Comparison of ENCODE assay signal across 1 cellular context in the genomic region with DNA sequence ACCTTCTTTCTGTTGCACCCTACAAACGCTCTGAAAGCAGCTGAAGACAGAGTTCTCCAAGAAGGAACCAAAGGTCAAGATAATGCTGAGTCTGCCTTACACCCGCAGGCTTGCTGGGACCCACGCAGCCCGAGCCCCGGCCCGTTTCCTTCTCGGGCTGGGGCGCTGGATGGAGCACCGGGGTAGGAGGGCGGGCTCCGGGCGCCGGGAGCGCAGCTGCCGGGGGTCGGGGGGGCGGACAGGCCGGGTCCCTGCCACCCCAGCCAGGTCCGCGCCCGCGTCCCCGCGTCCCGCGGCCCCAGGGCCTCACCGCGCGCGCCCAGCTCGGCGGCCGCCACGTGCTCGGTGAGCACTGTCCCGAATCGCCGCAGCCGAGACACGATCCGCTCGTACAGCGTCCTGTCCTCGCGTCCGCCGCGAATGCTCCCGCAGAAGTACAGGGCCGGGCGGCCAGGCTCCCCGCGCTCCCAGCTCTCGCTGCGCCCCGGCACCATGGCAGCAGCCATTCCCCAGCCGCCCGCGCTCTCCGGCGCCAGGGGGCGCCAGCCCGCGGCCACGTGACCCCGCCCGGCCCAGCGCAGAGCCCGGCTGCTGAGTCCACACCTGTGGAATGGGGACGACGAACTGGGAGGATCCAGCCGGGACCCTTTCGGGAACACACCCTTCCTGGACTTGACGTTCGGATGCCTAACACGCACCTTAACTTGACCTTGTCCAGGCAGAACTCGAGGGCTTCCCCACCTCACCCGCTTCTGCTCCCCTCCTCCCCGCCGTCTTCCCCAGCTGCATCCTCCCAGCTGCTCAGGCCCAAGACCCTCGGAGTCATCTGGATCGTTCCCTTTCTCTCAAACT.
TF ChIP-seq lines count a peak whose summit lies in the region.

A gene with protein sequence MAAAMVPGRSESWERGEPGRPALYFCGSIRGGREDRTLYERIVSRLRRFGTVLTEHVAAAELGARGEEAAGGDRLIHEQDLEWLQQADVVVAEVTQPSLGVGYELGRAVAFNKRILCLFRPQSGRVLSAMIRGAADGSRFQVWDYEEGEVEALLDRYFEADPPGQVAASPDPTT (minus strand): TSS at position 531 of the 852 bp plus-strand sequence. CDS start 25 bp downstream, at position 506.

TF ChIP-seq in K562, 482 proteins besides CTCF, POLR2A, EP300 and RAD21 (continued from another document):
- TF ChIP-seq, protein P1, sequence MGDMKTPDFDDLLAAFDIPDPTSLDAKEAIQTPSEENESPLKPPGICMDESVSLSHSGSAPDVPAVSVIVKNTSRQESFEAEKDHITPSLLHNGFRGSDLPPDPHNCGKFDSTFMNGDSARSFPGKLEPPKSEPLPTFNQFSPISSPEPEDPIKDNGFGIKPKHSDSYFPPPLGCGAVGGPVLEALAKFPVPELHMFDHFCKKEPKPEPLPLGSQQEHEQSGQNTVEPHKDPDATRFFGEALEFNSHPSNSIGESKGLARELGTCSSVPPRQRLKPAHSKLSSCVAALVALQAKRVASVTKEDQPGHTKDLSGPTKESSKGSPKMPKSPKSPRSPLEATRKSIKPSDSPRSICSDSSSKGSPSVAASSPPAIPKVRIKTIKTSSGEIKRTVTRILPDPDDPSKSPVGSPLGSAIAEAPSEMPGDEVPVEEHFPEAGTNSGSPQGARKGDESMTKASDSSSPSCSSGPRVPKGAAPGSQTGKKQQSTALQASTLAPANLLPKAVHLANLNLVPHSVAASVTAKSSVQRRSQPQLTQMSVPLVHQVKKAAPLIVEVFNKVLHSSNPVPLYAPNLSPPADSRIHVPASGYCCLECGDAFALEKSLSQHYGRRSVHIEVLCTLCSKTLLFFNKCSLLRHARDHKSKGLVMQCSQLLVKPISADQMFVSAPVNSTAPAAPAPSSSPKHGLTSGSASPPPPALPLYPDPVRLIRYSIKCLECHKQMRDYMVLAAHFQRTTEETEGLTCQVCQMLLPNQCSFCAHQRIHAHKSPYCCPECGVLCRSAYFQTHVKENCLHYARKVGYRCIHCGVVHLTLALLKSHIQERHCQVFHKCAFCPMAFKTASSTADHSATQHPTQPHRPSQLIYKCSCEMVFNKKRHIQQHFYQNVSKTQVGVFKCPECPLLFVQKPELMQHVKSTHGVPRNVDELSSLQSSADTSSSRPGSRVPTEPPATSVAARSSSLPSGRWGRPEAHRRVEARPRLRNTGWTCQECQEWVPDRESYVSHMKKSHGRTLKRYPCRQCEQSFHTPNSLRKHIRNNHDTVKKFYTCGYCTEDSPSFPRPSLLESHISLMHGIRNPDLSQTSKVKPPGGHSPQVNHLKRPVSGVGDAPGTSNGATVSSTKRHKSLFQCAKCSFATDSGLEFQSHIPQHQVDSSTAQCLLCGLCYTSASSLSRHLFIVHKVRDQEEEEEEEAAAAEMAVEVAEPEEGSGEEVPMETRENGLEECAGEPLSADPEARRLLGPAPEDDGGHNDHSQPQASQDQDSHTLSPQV (IDR thresholded peaks at IDR 0.05), result peak; percentile 96
- TF ChIP-seq ZNF408 (CRISPR knock-in tag; IDR thresholded peaks at IDR 0.05; ENCODE audit: low read depth), result no peak
- TF ChIP-seq ZNF431 (CRISPR knock-in tag; IDR thresholded peaks at IDR 0.05), result peak; percentile 87
- TF ChIP-seq STAT5B (CRISPR knock-in tag; IDR thresholded peaks at IDR 0.05), result no peak
